ENCODE assay signal across 16 cellular contexts in genomic region chr3:130992344-130992743, GRCh38.
"Had no signal": no experiment of that assay in that cellular context is flagged by ENCODE, and none has a peak within 500 bp of the region (broad histone marks: within the 10 kb centered on the region; RNA-seq: fewer than 3 reads in every experiment).

No MANE protein-coding gene starts in this region.

- H3K4me3 ChIP-seq: right atrium auricular region, smooth muscle cell had no signal

- DNase-seq: activated effector memory CD4-positive, alpha-beta T cell treated with Interleukin-2 at 50 U/mL for 16 hours; activated T-cell treated with anti-CD3 and anti-CD28 coated beads, Interleukin-2, amount 50 U/mL, for 24 hours; amygdala; cerebellar nuclear complex; effector memory CD8-positive, alpha-beta T cell; hippocampal formation; kidney glomerular epithelial cell; naive B cell; trophoblast cell had no signal

- H3K4me3 Mint-ChIP-seq: activated naive CD8-positive, alpha-beta T cell; activated T-cell treated with anti-CD3 and anti-CD28 coated beads, Interleukin-2, amount 50 U/mL, for 24 hours; brain; dendritic cell treated with granulocyte-macrophage colony-stimulating factor and Interleukin-4, amounts not matched to agents 40 ng/mL and 50 ng/mL, for 4 days; effector memory CD8-positive, alpha-beta T cell; naive B cell had no signal

- H3K4me1 ChIP-seq: right atrium auricular region had no signal

- H3K9me3 Mint-ChIP-seq: activated T-cell treated with anti-CD3 and anti-CD28 coated beads, Interleukin-2, amount 50 U/mL, for 24 hours; brain; dendritic cell treated with granulocyte-macrophage colony-stimulating factor and Interleukin-4, amounts not matched to agents 40 ng/mL and 50 ng/mL, for 4 days; effector memory CD8-positive, alpha-beta T cell; naive B cell had no signal

- H3K27me3 Mint-ChIP-seq: activated naive CD8-positive, alpha-beta T cell; activated T-cell treated with anti-CD3 and anti-CD28 coated beads, Interleukin-2, amount 50 U/mL, for 24 hours; dendritic cell treated with granulocyte-macrophage colony-stimulating factor and Interleukin-4, amounts not matched to agents 40 ng/mL and 50 ng/mL, for 4 days; effector memory CD8-positive, alpha-beta T cell; naive B cell had no signal

- H3K27ac Mint-ChIP-seq: activated naive CD8-positive, alpha-beta T cell; activated T-cell treated with anti-CD3 and anti-CD28 coated beads, Interleukin-2, amount 50 U/mL, for 24 hours; dendritic cell treated with granulocyte-macrophage colony-stimulating factor and Interleukin-4, amounts not matched to agents 40 ng/mL and 50 ng/mL, for 4 days; effector memory CD8-positive, alpha-beta T cell had no signal

- H3K27me3 ChIP-seq: neutrophil, right atrium auricular region had no signal

- H3K9me3 ChIP-seq: neutrophil, right atrium auricular region had no signal

- H3K27ac ChIP-seq: neutrophil, right atrium auricular region had no signal

- ATAC-seq: activated CD4-positive, CD25-positive, alpha-beta regulatory T cell treated with anti-CD3 and anti-CD28 coated beads, Interleukin-2, amount 50 U/mL, for 24 hours; effector memory CD8-positive, alpha-beta T cell had no signal
